8 cellular contexts compared by ENCODE assay signal in the genomic region with DNA sequence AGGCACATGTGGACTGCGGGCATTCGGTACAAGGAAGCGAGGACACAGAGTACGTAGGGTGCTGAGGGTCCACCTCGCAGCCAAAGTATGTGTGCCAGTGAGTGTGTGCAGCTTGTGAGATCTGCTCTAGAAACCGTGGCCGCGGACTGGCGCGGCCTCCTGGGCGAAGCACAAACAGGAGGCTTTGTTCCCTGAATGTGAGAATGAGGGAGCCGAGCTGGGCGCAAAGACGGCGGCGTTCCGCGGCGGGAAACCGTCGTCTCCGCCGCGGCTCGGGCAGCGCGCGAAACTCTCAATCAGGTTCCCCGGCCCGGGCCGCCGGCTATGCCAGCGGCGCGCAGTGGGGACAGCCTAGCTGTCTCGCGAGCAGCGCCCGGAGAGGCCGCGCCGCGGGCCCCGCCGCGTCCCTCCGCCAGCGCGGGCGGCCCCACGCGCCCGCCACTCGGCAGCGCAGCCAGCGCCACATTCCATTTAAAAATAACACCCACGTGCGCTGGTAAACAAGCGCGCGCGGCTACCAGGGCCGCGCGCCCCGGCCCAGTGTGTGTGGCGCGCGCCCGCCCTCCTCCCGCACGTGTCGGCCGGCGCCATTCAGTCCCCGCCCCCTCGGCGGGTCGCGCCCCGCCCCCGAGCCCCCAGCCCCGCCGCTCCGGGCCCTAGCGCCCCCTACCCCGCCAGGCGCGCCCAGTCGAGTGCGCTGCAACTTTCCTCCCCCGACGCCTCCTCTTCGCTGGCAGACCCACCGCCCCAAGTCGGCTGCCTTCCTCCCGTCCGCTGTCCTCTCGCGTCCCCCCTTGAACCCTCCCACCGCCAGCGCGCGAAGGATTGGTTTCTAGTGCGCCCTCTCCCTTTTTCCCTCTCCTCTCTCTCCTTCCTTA. TPM values are rescaled to one million over a fixed set of nuclear protein-coding genes. Genes with fewer than 3 reads are reported as not detected.
A peak's percentile ranks its signal among the peaks of the same experiment; 100 is the strongest.
DNase-seq lines count a peak whose midpoint lies in the region; ATAC-seq, FAIRE-seq and TF ChIP-seq lines count a peak whose summit lies in the region.

No MANE protein-coding gene starts in this region.

- intact Hi-C loops in kidney (cut with DNase I): loop anchor here (10.0 kb wide), 1 partner anchor 227 kb away; no protein-coding TSS in a partner anchor

- H3K4me1 ChIP-seq in kidney (ENCODE audit: control insufficient read depth in 1 of 2, insufficient read depth in 1 of 2, low read depth in 1 of 2, low read length in 2 of 2): peaks cover 11% of the 10 kb centered on the region in 2 donors

- H3K9ac ChIP-seq in kidney (ENCODE audit: low read length in 2 of 2): peak overlapping the region; percentile 74 to 77

- ATAC-seq in GM19463 (IDR thresholded peaks at IDR 0.05; ENCODE audit: unreplicated experiment) (peak; percentile 14), GM19397 (IDR thresholded peaks at IDR 0.05; ENCODE audit: unreplicated experiment) (no peak)

- peak overlapping the region; percentile 83 to 87 for H3K4me3 ChIP-seq in kidney (ENCODE audit: low read length in 2 of 2)

- H3K27ac ChIP-seq in kidney (ENCODE audit: low read depth in 2 of 2, low read length in 2 of 2): peak overlapping the region; percentile 99

- no peaks in the 10 kb centered on the region for H3K9me3 ChIP-seq in kidney (ENCODE audit: control insufficient read depth in 1 of 2, low read length in 2 of 2)

- peak; percentile 69 for DNase-seq in 8988T
- DNase-seq in NCI-H2196 treated with DMSO at 0.1 percent for 48 hours (lab: John Stamatoyannopoulos, UW; ENCODE audit: unreplicated experiment): peak; percentile 74
- DNase-seq in activated CD4-positive, CD25-positive, alpha-beta regulatory T cell treated with anti-CD3 and anti-CD28 coated beads, Interleukin-2, amount 50 U/mL, for 72 hours: peak; percentile 69
- peak; percentile 82 for DNase-seq in central memory CD4-positive, alpha-beta T cell
- DNase-seq in kidney: no peak
- peak; percentile 68 to 72 for DNase-seq in stimulated activated CD4-positive, alpha-beta T cell treated with anti-CD3 and anti-CD28 coated beads, Interleukin-15, amount 100 ng/mL, for 1 hour (ENCODE audit: low read depth in 1 of 2, low spot score in 1 of 2)

- H3K36me3 ChIP-seq in kidney (ENCODE audit: control insufficient read depth in 1 of 2, insufficient read depth in 2 of 2, low read length in 2 of 2): no peaks in the 10 kb centered on the region

- no peak for FAIRE-seq in kidney (lab: Jason Lieb, UNC)

- TF ChIP-seq CTCF in kidney (IDR thresholded peaks at IDR 0.05; ENCODE audit: borderline replicate concordance, extremely low read depth, insufficient read depth): no peak

RNA-seq across cellular contexts. Expression of a gene that starts 3.0 kb away (rescaled TPM):
- 76.1 TPM for total RNA-seq in kidney
- 9.4 TPM for polyA plus RNA-seq in kidney (ENCODE audit: insufficient read depth, low read depth, low replicate concordance)
